ENCODE assay signal across 23 cellular contexts in the genomic region with DNA sequence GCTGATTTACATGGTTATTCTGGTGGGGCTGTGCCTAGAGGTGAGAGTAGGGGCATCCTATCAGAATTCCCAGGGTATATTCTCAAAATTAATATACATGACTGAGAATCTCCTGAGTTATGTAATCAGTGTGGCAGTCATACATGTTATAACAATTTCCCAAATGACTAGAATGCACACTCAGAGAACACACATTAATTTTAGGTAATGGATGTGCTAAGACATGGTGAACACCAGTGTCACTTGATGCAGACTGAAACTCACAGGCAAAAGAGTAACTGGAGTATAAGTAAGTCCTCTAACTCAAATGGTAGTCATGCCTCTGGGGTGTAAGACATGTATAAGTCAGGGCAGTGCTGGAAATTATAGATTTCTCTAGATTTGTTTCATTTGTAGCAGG.
DNase-seq lines count a peak whose midpoint lies in the region; ATAC-seq and TF ChIP-seq lines count a peak whose summit lies in the region.
"Had no signal": no experiment of that assay in that cellular context is flagged by ENCODE, and none has a peak within 500 bp of the region (broad histone marks: within the 10 kb centered on the region; RNA-seq: fewer than 3 reads in every experiment).

No MANE protein-coding gene starts in this region.

- H3K27ac ChIP-seq in A673 (ENCODE audit: low read depth, low read length, poor library complexity, severe bottlenecking) (peak overlapping the region; percentile 76), ascending aorta (peak overlapping the region; percentile 67 to 68), neural progenitor cell (no peak overlapping the region)
- H3K27ac ChIP-seq: left ventricle myocardium inferior, SK-N-MC had no signal

- no peak for TF ChIP-seq POLR2A in erythroblast (IDR thresholded peaks at IDR 0.05; ENCODE audit: low read length)

- no peak overlapping the region for H3K27ac Mint-ChIP-seq in neural progenitor cell
- H3K27ac Mint-ChIP-seq in CD14-positive monocyte = no peak overlapping the region
- H3K27ac Mint-ChIP-seq in T-cell = no peak overlapping the region
- H3K27ac Mint-ChIP-seq: activated naive CD8-positive, alpha-beta T cell; CD4-positive, CD25-positive, alpha-beta regulatory T cell; endodermal cell; immature natural killer cell had no signal

- H3K27me3 ChIP-seq in A673 (replicated peaks; ENCODE audit: insufficient read depth, low read depth, low read length, poor library complexity) (no peaks in the 10 kb centered on the region), ascending aorta (no peaks in the 10 kb centered on the region), neural progenitor cell (no peaks in the 10 kb centered on the region)

- peaks cover 4% of the 10 kb centered on the region for H3K36me3 ChIP-seq in A673 (ENCODE audit: insufficient read depth, low read length, poor library complexity, severe bottlenecking)
- H3K36me3 ChIP-seq in ascending aorta = no peaks in the 10 kb centered on the region
- H3K36me3 ChIP-seq in neural progenitor cell = no peaks in the 10 kb centered on the region
- H3K36me3 ChIP-seq: left ventricle myocardium inferior had no signal

- no peaks in the 10 kb centered on the region for H3K36me3 Mint-ChIP-seq in neural progenitor cell
- H3K36me3 Mint-ChIP-seq in CD14-positive monocyte = no peaks in the 10 kb centered on the region
- H3K36me3 Mint-ChIP-seq in T-cell = no peaks in the 10 kb centered on the region
- H3K36me3 Mint-ChIP-seq: activated naive CD8-positive, alpha-beta T cell; brain; CD4-positive, CD25-positive, alpha-beta regulatory T cell; immature natural killer cell had no signal

- H3K9me3 ChIP-seq in A673 (ENCODE audit: low read depth, low read length, poor library complexity, severe bottlenecking) = no peaks in the 10 kb centered on the region
- no peaks in the 10 kb centered on the region for H3K9me3 ChIP-seq in ascending aorta
- H3K9me3 ChIP-seq in neural progenitor cell (ENCODE audit: low read depth) = no peaks in the 10 kb centered on the region
- H3K9me3 ChIP-seq: left ventricle myocardium inferior had no signal

- CTCF ChIA-PET in A673 (lab: Charles Lee) = no interaction called here
- CTCF ChIA-PET in T-cell (lab: Charles Lee) = no interaction called here

- DNase-seq in A673 (ENCODE audit: low spot score) (no peak), ascending aorta (ENCODE audit: low spot score in 2 of 2) (no peak), neural progenitor cell (ENCODE audit: low spot score) (no peak), erythroblast (lab: John Stamatoyannopoulos, UW) (no peak), CD14-positive monocyte (ENCODE audit: low spot score) (no peak), NCI-H524 (lab: John Stamatoyannopoulos, UW) (no peak), T-cell (no peak)
- DNase-seq: CD4-positive, CD25-positive, alpha-beta regulatory T cell; DMS153; endodermal cell; GF-D8; GOT3; immature natural killer cell; left ventricle myocardium inferior; NCI-H187; stimulated activated CD8-positive, alpha-beta memory T cell treated with anti-CD3 and anti-CD28 coated beads, Interleukin-4, amount 100 ng/mL, for 48 hours; T1000 had no signal

- H3K9me3 Mint-ChIP-seq in neural progenitor cell = no peaks in the 10 kb centered on the region
- peaks cover 0 to 13% (median 0%) of the 10 kb centered on the region in 7 donors for H3K9me3 Mint-ChIP-seq in CD14-positive monocyte
- H3K9me3 Mint-ChIP-seq in T-cell = no peaks in the 10 kb centered on the region
- H3K9me3 Mint-ChIP-seq: brain, endodermal cell had no signal

- no peaks in the 10 kb centered on the region for H3K79me2 ChIP-seq in neural progenitor cell (ENCODE audit: low read depth)

- no peak overlapping the region for H3K4me2 ChIP-seq in neural progenitor cell

- POLR2A ChIA-PET in A673 (lab: Charles Lee; ENCODE audit: low non-redundant PET) (interaction anchor here (0.6 kb wide), 1 partner anchor 201 kb away, joined by 4 read pairs; no protein-coding TSS in a partner anchor), T-cell (lab: Charles Lee) (no interaction called here)

- no peaks in the 10 kb centered on the region for H4K20me1 ChIP-seq in neural progenitor cell (ENCODE audit: low read depth)

- H3K4me1 Mint-ChIP-seq in neural progenitor cell (peaks cover 2% of the 10 kb centered on the region), CD14-positive monocyte (peaks cover 4% of the 10 kb centered on the region), T-cell (no peaks in the 10 kb centered on the region)
- H3K4me1 Mint-ChIP-seq: CD4-positive, CD25-positive, alpha-beta regulatory T cell; endodermal cell; immature natural killer cell had no signal

- H3K4me3 Mint-ChIP-seq in neural progenitor cell = no peak overlapping the region
- H3K4me3 Mint-ChIP-seq in CD14-positive monocyte = no peak overlapping the region
- H3K4me3 Mint-ChIP-seq in T-cell = no peak overlapping the region
- H3K4me3 Mint-ChIP-seq: activated naive CD8-positive, alpha-beta T cell; brain; CD4-positive, CD25-positive, alpha-beta regulatory T cell; endodermal cell; immature natural killer cell had no signal

- peak overlapping the region; percentile 40 for H2AFZ ChIP-seq in neural progenitor cell (replicated peaks)

- peaks cover 22% of the 10 kb centered on the region for H3K4me1 ChIP-seq in A673 (ENCODE audit: insufficient read depth, low read length, poor library complexity, severe bottlenecking)
- H3K4me1 ChIP-seq in ascending aorta = peaks cover 4 to 10% of the 10 kb centered on the region in 2 donors
- no peaks in the 10 kb centered on the region for H3K4me1 ChIP-seq in neural progenitor cell

- no peak overlapping the region for H3K9ac ChIP-seq in neural progenitor cell

- H3K4me3 ChIP-seq in A673 (ENCODE audit: low read depth, low read length, poor library complexity, severe bottlenecking) (no peak overlapping the region), ascending aorta (no peak overlapping the region), neural progenitor cell (no peak overlapping the region)
- H3K4me3 ChIP-seq: K562, left ventricle myocardium inferior, SK-N-MC had no signal

- no peaks in the 10 kb centered on the region for H3F3A ChIP-seq in neural progenitor cell (ENCODE audit: low read depth)

- ATAC-seq in HG02610 (IDR thresholded peaks at IDR 0.05; ENCODE audit: unreplicated experiment) (peak; percentile 45), T-cell (replicated peaks in 1 of 4) (no peak)
- ATAC-seq: K562, Panc1 had no signal

- no TSS peak for BruUV-seq in A673 (replicated peaks; lab: Mats Ljungman, UMichigan)

- TF ChIP-seq CTCF in A673 (conservative IDR thresholded peaks at IDR 0.05; ENCODE audit: low read depth, low read length) (no peak), ascending aorta (IDR thresholded peaks at IDR 0.05) (no peak), neural progenitor cell (IDR thresholded peaks at IDR 0.05) (no peak), CD14-positive monocyte (IDR thresholded peaks at IDR 0.05) (no peak)

- H3K27me3 Mint-ChIP-seq in neural progenitor cell (ENCODE audit: insufficient read depth, low read depth) (no peaks in the 10 kb centered on the region), CD14-positive monocyte (ENCODE audit: low read depth in 3 of 3) (no peaks in the 10 kb centered on the region), T-cell (peaks cover 2 to 23% of the 10 kb centered on the region in 2 donors)
- H3K27me3 Mint-ChIP-seq: activated naive CD8-positive, alpha-beta T cell; brain; CD4-positive, CD25-positive, alpha-beta regulatory T cell had no signal

- intact Hi-C loops in A673 (cut with micrococcal nuclease; ENCODE audit: unreplicated experiment) = no loop called here
- intact Hi-C loops in ascending aorta (cut with DNase I) = loop anchor here (10.0 kb wide), 1 partner anchor 1198 kb away; the partner anchor contains the start of gene CITED2
- intact Hi-C loops in CD14-positive monocyte (cut with micrococcal nuclease) = no loop called here
